ENCODE assay signal across 8 cellular contexts in the genomic region with DNA sequence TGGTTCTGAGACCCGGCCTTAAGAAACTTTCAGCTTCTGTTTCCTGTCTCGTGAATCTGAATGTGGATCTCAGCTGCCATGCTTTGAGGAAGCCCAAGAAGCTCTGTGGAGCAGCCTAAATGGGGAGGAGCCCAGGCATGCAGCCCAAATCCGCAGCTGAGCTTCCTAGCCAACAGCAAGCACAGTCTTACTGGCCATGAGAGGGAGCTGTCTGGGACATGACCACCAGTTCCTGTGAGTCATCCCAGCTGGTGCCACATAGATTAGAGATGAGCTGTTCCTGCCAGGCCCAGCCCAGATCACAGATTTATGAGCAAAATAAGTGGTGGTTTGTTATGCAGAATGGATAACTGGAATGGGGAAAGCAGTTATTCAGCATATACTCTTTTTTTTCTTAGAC.
DNase-seq lines count a peak whose midpoint lies in the region; ATAC-seq and TF ChIP-seq lines count a peak whose summit lies in the region.
"Had no signal": no experiment of that assay in that cellular context is flagged by ENCODE, and none has a peak within 500 bp of the region (broad histone marks: within the 10 kb centered on the region; RNA-seq: fewer than 3 reads in every experiment).

No MANE protein-coding gene starts in this region.

- WGBS in esophagus squamous epithelium, 2 donors = 85 to 93% methylated on average over 3 of the region's 3 CpGs
- 91% methylated on average over 3 of the region's 3 CpGs for WGBS in right cardiac atrium

- peak; percentile 47 for DNase-seq in GM03348 (ENCODE audit: low spot score)
- peak; percentile 93 for DNase-seq in MG63
- DNase-seq in astrocyte of the hippocampus (ENCODE audit: low read depth, low spot score) = peak; percentile 66
- DNase-seq in kidney glomerular epithelial cell (lab: John Stamatoyannopoulos, UW) = peak; percentile 66
- no peak for DNase-seq in esophagus squamous epithelium (lab: John Stamatoyannopoulos, UW)
- DNase-seq in right cardiac atrium = no peak
- DNase-seq: transverse colon had no signal

- intact Hi-C loops in esophagus squamous epithelium (cut with DNase I) (no loop called here), right cardiac atrium (cut with DNase I) (no loop called here)

- no peak for ATAC-seq in HG02852 (IDR thresholded peaks at IDR 0.05; ENCODE audit: unreplicated experiment)
- no peak for ATAC-seq in right cardiac atrium

- no peaks in the 10 kb centered on the region for H3K36me3 ChIP-seq in MG63
- H3K36me3 ChIP-seq in esophagus squamous epithelium = no peaks in the 10 kb centered on the region
- H3K36me3 ChIP-seq: transverse colon had no signal

- H3K4me3 ChIP-seq in MG63 (no peak overlapping the region), esophagus squamous epithelium (no peak overlapping the region), right cardiac atrium (ENCODE audit: low read length) (no peak overlapping the region)
- H3K4me3 ChIP-seq: transverse colon had no signal

- peaks cover 39% of the 10 kb centered on the region for H3K9me3 ChIP-seq in MG63
- H3K9me3 ChIP-seq in esophagus squamous epithelium = peaks cover 0 to 13% (median 3%) of the 10 kb centered on the region in 3 donors
- H3K9me3 ChIP-seq in right cardiac atrium (ENCODE audit: control insufficient read depth, low read length) = no peaks in the 10 kb centered on the region

- H3K4me1 ChIP-seq in esophagus squamous epithelium (peaks cover 0 to 17% (median 8%) of the 10 kb centered on the region in 3 donors), right cardiac atrium (ENCODE audit: control insufficient read depth, insufficient read depth, low read length) (no peaks in the 10 kb centered on the region)

- H3K27me3 ChIP-seq in MG63 (no peaks in the 10 kb centered on the region), esophagus squamous epithelium (no peaks in the 10 kb centered on the region), right cardiac atrium (ENCODE audit: control insufficient read depth, insufficient read depth) (no peaks in the 10 kb centered on the region)
- H3K27me3 ChIP-seq: transverse colon had no signal

- peak in 1 of 6 experiments; percentile 31 for TF ChIP-seq CTCF in esophagus squamous epithelium (IDR thresholded peaks at IDR 0.05)

- H3K27ac ChIP-seq in esophagus squamous epithelium = no peak overlapping the region
- no peak overlapping the region for H3K27ac ChIP-seq in right cardiac atrium (ENCODE audit: low read length)
- H3K27ac ChIP-seq: transverse colon had no signal

- no peak for TF ChIP-seq POLR2A in esophagus squamous epithelium (IDR thresholded peaks at IDR 0.05)

Comparison
In these comparisons a context has a peak if more than half of its experiments do, and no peak if none do; other contexts are left out.
1. DNase-seq: peak in GM03348 (single experiment), MG63 (single experiment), astrocyte of the hippocampus (single experiment) and kidney glomerular epithelial cell (single experiment); none in esophagus squamous epithelium (single experiment) and right cardiac atrium (0 of 3).